14 cellular contexts compared by ENCODE assay signal in the genomic region with DNA sequence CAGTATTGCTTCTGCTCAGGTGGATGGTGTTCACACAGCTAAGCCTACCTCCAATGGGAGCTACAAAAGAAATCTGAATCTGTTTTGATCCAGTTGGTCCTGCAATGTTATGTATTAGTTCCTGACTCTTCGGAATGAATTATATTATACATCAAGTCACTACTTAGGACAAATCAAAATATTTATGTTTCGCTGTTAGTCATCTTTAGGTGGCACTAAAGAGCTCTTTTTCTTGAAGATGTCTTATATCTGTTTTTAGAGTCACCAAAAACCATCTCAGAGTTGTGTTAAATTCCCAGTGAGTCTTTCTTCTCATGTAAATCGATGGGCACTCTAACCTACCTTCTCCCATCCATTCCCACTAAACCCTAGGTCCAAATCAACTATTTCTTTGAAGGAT. TPM values are rescaled to one million over a fixed set of nuclear protein-coding genes. Genes with fewer than 3 reads are reported as not detected.
DNase-seq lines count a peak whose midpoint lies in the region; ATAC-seq, FAIRE-seq and TF ChIP-seq lines count a peak whose summit lies in the region.
"Had no signal": no experiment of that assay in that cellular context is flagged by ENCODE, and none has a peak within 500 bp of the region (broad histone marks: within the 10 kb centered on the region; RNA-seq: fewer than 3 reads in every experiment).

No MANE protein-coding gene starts in this region.

- peak; percentile 28; the same call in 1 of the 2 replicates for TF ChIP-seq CTCF in LNCAP (IDR thresholded peaks at IDR 0.05)
- no peak for TF ChIP-seq CTCF in bronchial epithelial cell (IDR thresholded peaks at IDR 0.05; ENCODE audit: insufficient read depth, low read length, severe bottlenecking)

- no peak for DNase-seq in activated naive CD8-positive, alpha-beta T cell treated with anti-CD3 and anti-CD28 coated beads for 36 hours
- DNase-seq in bronchial epithelial cell (ENCODE audit: low read depth) (peak; percentile 8), renal cortical epithelial cell (ENCODE audit: low read depth) (peak; percentile 5), SJCRH30 (no peak)
- DNase-seq in naive thymus-derived CD4-positive, alpha-beta T cell, result no peak
- DNase-seq: activated gamma-delta T cell, kidney, NCI-H2029 treated with DMSO at 0.1 percent for 48 hours had no signal

- no peak for ATAC-seq in GM18517 (IDR thresholded peaks at IDR 0.05; ENCODE audit: unreplicated experiment)
- ATAC-seq in naive thymus-derived CD4-positive, alpha-beta T cell, result no peak

- H3K27me3 ChIP-seq in bronchial epithelial cell (ENCODE audit: control insufficient read depth, insufficient read depth, low read length), result peaks cover 23% of the 10 kb centered on the region
- no peaks in the 10 kb centered on the region; the same call in 1 of the 2 replicates for H3K27me3 ChIP-seq in SJCRH30
- H3K27me3 ChIP-seq in naive thymus-derived CD4-positive, alpha-beta T cell (ENCODE audit: control insufficient read depth in 2 of 2, insufficient read depth in 2 of 2, low read length in 2 of 2), result peaks cover 6 to 15% of the 10 kb centered on the region in 2 donors

- peaks cover 9% of the 10 kb centered on the region for H3K9me3 Mint-ChIP-seq in activated naive CD8-positive, alpha-beta T cell (ENCODE audit: low read depth)
- no peaks in the 10 kb centered on the region for H3K9me3 Mint-ChIP-seq in activated naive CD8-positive, alpha-beta T cell treated with anti-CD3 and anti-CD28 coated beads for 36 hours
- H3K9me3 Mint-ChIP-seq in naive thymus-derived CD4-positive, alpha-beta T cell, result peaks cover 0 to 23% (median 8%) of the 10 kb centered on the region in 11 donors
- H3K9me3 Mint-ChIP-seq: T-helper 1 cell treated with Interleukin-12 subunit alpha and Interleukin-12 subunit beta and Interleukin-4 antibody, amounts not matched to agents 30 μg/mL and 1 μg/mL, for 36 hours had no signal

- no peak for FAIRE-seq in bronchial epithelial cell (lab: Jason Lieb, UNC)
- FAIRE-seq: H1, kidney had no signal

- H3K4me3 Mint-ChIP-seq in activated naive CD8-positive, alpha-beta T cell, result peak overlapping the region; percentile 45
- no peak overlapping the region for H3K4me3 Mint-ChIP-seq in activated naive CD8-positive, alpha-beta T cell treated with anti-CD3 and anti-CD28 coated beads for 36 hours
- H3K4me3 Mint-ChIP-seq in naive thymus-derived CD4-positive, alpha-beta T cell, result peak overlapping the region in 3 of 10 donors; percentile 59 to 68 (median 62)
- H3K4me3 Mint-ChIP-seq: T-helper 1 cell treated with Interleukin-12 subunit alpha and Interleukin-12 subunit beta and Interleukin-4 antibody, amounts not matched to agents 30 μg/mL and 1 μg/mL, for 36 hours had no signal

- H3K27ac ChIP-seq in SJCRH30, result no peak overlapping the region
- no peak overlapping the region for H3K27ac ChIP-seq in naive thymus-derived CD4-positive, alpha-beta T cell (ENCODE audit: low read depth, low read length)
- H3K27ac ChIP-seq: BLaER1 had no signal

- H3K4me1 Mint-ChIP-seq in activated naive CD8-positive, alpha-beta T cell (ENCODE audit: low read depth), result peaks cover 14% of the 10 kb centered on the region
- peaks cover 9% of the 10 kb centered on the region for H3K4me1 Mint-ChIP-seq in activated naive CD8-positive, alpha-beta T cell treated with anti-CD3 and anti-CD28 coated beads for 36 hours
- H3K4me1 Mint-ChIP-seq in naive thymus-derived CD4-positive, alpha-beta T cell, result peaks cover 0 to 23% (median 13%) of the 10 kb centered on the region in 7 donors

- H3K36me3 ChIP-seq in bronchial epithelial cell (ENCODE audit: control insufficient read depth, insufficient read depth, low read length), result no peaks in the 10 kb centered on the region
- H3K36me3 ChIP-seq in SJCRH30, result no peaks in the 10 kb centered on the region
- H3K36me3 ChIP-seq in naive thymus-derived CD4-positive, alpha-beta T cell (ENCODE audit: control insufficient read depth in 2 of 3, insufficient read depth in 3 of 3, low read length in 3 of 3), result no peaks in the 10 kb centered on the region
- H3K36me3 ChIP-seq: BLaER1 had no signal

- H3K27me3 Mint-ChIP-seq in activated naive CD8-positive, alpha-beta T cell, result peaks cover 55% of the 10 kb centered on the region
- H3K27me3 Mint-ChIP-seq in activated naive CD8-positive, alpha-beta T cell treated with anti-CD3 and anti-CD28 coated beads for 36 hours, result peaks cover 70% of the 10 kb centered on the region
- H3K27me3 Mint-ChIP-seq in naive thymus-derived CD4-positive, alpha-beta T cell, result peaks cover 55 to 76% (median 64%) of the 10 kb centered on the region in 5 donors

- H3K4me1 ChIP-seq in SJCRH30, result peaks cover 9% of the 10 kb centered on the region; the same call in 1 of the 2 replicates
- H3K4me1 ChIP-seq in naive thymus-derived CD4-positive, alpha-beta T cell (ENCODE audit: control insufficient read depth in 2 of 2, insufficient read depth in 2 of 2, low read length in 2 of 2), result peaks cover 4 to 10% of the 10 kb centered on the region in 2 donors

- CTCF ChIA-PET in naive thymus-derived CD4-positive, alpha-beta T cell (lab: Charles Lee), result no interaction called here

- H3K4me3 ChIP-seq in bronchial epithelial cell (ENCODE audit: low read depth, low read length) (no peak overlapping the region), SJCRH30 (no peak overlapping the region)
- no peak overlapping the region for H3K4me3 ChIP-seq in naive thymus-derived CD4-positive, alpha-beta T cell (ENCODE audit: low read length)
- H3K4me3 ChIP-seq: BLaER1 had no signal

- POLR2A ChIA-PET in naive thymus-derived CD4-positive, alpha-beta T cell (lab: Charles Lee), result no interaction called here

- H3K27ac Mint-ChIP-seq in activated naive CD8-positive, alpha-beta T cell, result no peak overlapping the region
- no peak overlapping the region for H3K27ac Mint-ChIP-seq in activated naive CD8-positive, alpha-beta T cell treated with anti-CD3 and anti-CD28 coated beads for 36 hours
- H3K27ac Mint-ChIP-seq in naive thymus-derived CD4-positive, alpha-beta T cell, result no peak overlapping the region
- H3K27ac Mint-ChIP-seq: T-helper 1 cell treated with Interleukin-12 subunit alpha and Interleukin-12 subunit beta and Interleukin-4 antibody, amounts not matched to agents 30 μg/mL and 1 μg/mL, for 36 hours had no signal

- peaks cover 7% of the 10 kb centered on the region for H3K36me3 Mint-ChIP-seq in activated naive CD8-positive, alpha-beta T cell
- no peaks in the 10 kb centered on the region for H3K36me3 Mint-ChIP-seq in activated naive CD8-positive, alpha-beta T cell treated with anti-CD3 and anti-CD28 coated beads for 36 hours
- H3K36me3 Mint-ChIP-seq in naive thymus-derived CD4-positive, alpha-beta T cell, result peaks cover 0 to 9% (median 0%) of the 10 kb centered on the region in 5 donors

- no peaks in the 10 kb centered on the region for H3K9me3 ChIP-seq in SJCRH30 (replicated peaks)
- no peaks in the 10 kb centered on the region for H3K9me3 ChIP-seq in naive thymus-derived CD4-positive, alpha-beta T cell (ENCODE audit: control insufficient read depth in 2 of 3, low read length in 3 of 3)
- H3K9me3 ChIP-seq: BLaER1 had no signal

- intact Hi-C loops in naive thymus-derived CD4-positive, alpha-beta T cell (cut with micrococcal nuclease), result no loop called here

RNA-seq across cellular contexts. Expression of gene DNER, which starts 2.2 kb away (rescaled TPM):
- total RNA-seq in activated naive CD8-positive, alpha-beta T cell treated with anti-CD3 and anti-CD28 coated beads for 36 hours, result not detected
- 0.51 and 1.8 TPM in 2 replicates for total RNA-seq in bronchial epithelial cell
- 1.2 TPM in 1 of 2 replicates, not detected in the other for total RNA-seq in renal cortical epithelial cell
- 0.15 and 0.18 TPM in 2 replicates for total RNA-seq in SJCRH30 (2014; rRNA removed; shearing (Covaris generic))
- not detected for total RNA-seq in naive thymus-derived CD4-positive, alpha-beta T cell
- polyA plus RNA-seq in naive thymus-derived CD4-positive, alpha-beta T cell, result not detected

Comparison
In these comparisons a context has a peak if more than half of its experiments do, and no peak if none do; other contexts are left out.
1. DNase-seq: peak in bronchial epithelial cell (single experiment) and renal cortical epithelial cell (single experiment); none in activated naive CD8-positive, alpha-beta T cell treated with anti-CD3 and anti-CD28 coated beads for 36 hours (single experiment), SJCRH30 (0 of 2) and naive thymus-derived CD4-positive, alpha-beta T cell (0 of 9).